ENCODE assay signal across 8 cellular contexts in genomic region chr18:21109936-21110666, GRCh38. TPM values are rescaled to one million over a fixed set of nuclear protein-coding genes. Genes with fewer than 3 reads are reported as not detected.
DNase-seq lines count a peak whose midpoint lies in the region; ATAC-seq lines count a peak whose summit lies in the region.

No MANE protein-coding gene starts in this region.

- H3K9me3 ChIP-seq in iPS DF 6.9 (ENCODE audit: control insufficient read depth, insufficient read depth, low read length) (no peaks in the 10 kb centered on the region), subcutaneous abdominal adipose tissue (ENCODE audit: control insufficient read depth in 5 of 5, low read length in 5 of 5) (no peaks in the 10 kb centered on the region)

- ATAC-seq in T-cell (replicated peaks in 1 of 4) (no peak), HG02798 (IDR thresholded peaks at IDR 0.05; ENCODE audit: poor library complexity, unreplicated experiment) (no peak)

- no CpG with 5 or more reads among the region's 8 CpGs for WGBS in iPS DF 6.9 (ENCODE audit: insufficient coverage, insufficient read length)

- H3K9me3 Mint-ChIP-seq in T-cell = no peaks in the 10 kb centered on the region

- no peak overlapping the region for H3K4me3 Mint-ChIP-seq in T-cell

- H3K36me3 ChIP-seq in iPS DF 6.9 (ENCODE audit: control insufficient read depth, insufficient read depth, low read length) (no peaks in the 10 kb centered on the region), subcutaneous abdominal adipose tissue (ENCODE audit: control insufficient read depth in 5 of 5, insufficient read depth in 5 of 5, low read length in 5 of 5) (no peaks in the 10 kb centered on the region)

- H3K27ac ChIP-seq in iPS DF 6.9 (ENCODE audit: low read length) (no peak overlapping the region), subcutaneous abdominal adipose tissue (ENCODE audit: low read depth, low read length) (no peak overlapping the region)

- H3K27me3 ChIP-seq in iPS DF 6.9 (ENCODE audit: control insufficient read depth, insufficient read depth, low read length) (no peaks in the 10 kb centered on the region), subcutaneous abdominal adipose tissue (ENCODE audit: control insufficient read depth in 5 of 5, insufficient read depth in 4 of 5, low read length in 5 of 5) (no peaks in the 10 kb centered on the region)

- peak overlapping the region; percentile 83 to 97 for H3K27ac Mint-ChIP-seq in T-cell

- peak overlapping the region; percentile 29 to 97 (median 92) for H3K9ac ChIP-seq in subcutaneous abdominal adipose tissue (ENCODE audit: low read length in 5 of 5)

- no peaks in the 10 kb centered on the region for H3K27me3 Mint-ChIP-seq in T-cell

- CTCF ChIA-PET in T-cell (lab: Charles Lee) = interaction anchor here in 1 of 2 donors (0.6 kb wide), 1 partner anchor 92 kb away, joined by 3 read pairs; no protein-coding TSS in a partner anchor

- H3K4me3 ChIP-seq in iPS DF 6.9 (ENCODE audit: low read length) (peak overlapping the region; percentile 74; the same call in 1 of the 2 replicates), subcutaneous abdominal adipose tissue (ENCODE audit: low read depth in 1 of 5, low read length in 5 of 5) (peak overlapping the region; percentile 85 to 99 (median 98))

- H3K4me1 ChIP-seq in iPS DF 6.9 (ENCODE audit: control insufficient read depth, insufficient read depth, low read length) = no peaks in the 10 kb centered on the region
- peaks cover 0 to 53% (median 47%) of the 10 kb centered on the region in 5 donors for H3K4me1 ChIP-seq in subcutaneous abdominal adipose tissue (ENCODE audit: control insufficient read depth in 5 of 5, insufficient read depth in 5 of 5, low read length in 5 of 5)

- H3K36me3 Mint-ChIP-seq in T-cell = peaks cover 6% of the 10 kb centered on the region

- DNase-seq in SHP77 treated with DMSO at 0.1 percent for 48 hours (lab: John Stamatoyannopoulos, UW) = peak; percentile 42
- no peak for DNase-seq in SHP77 (lab: John Stamatoyannopoulos, UW)
- no peak for DNase-seq in T-cell
- DNase-seq in iPS DF 6.9 (ENCODE audit: low read depth, low spot score) = no peak
- DNase-seq in NCI-H2107 (lab: John Stamatoyannopoulos, UW) = no peak
- DNase-seq in NK-92 (lab: John Stamatoyannopoulos, UW; ENCODE audit: unreplicated experiment) = no peak

- POLR2A ChIA-PET in T-cell (lab: Charles Lee) = no interaction called here

- H3K4me1 Mint-ChIP-seq in T-cell = peaks cover 5 to 10% (median 9%) of the 10 kb centered on the region in 3 donors

RNA-seq across cellular contexts. Expression of gene ROCK1, which starts 1.5 kb away (rescaled TPM):
- 100 to 1,000 TPM in 1 of 5 donors, 10 to 100 TPM in 4; 58.1 to 102 (median 64.2) TPM for total RNA-seq in T-cell
